Comparison of ENCODE assay signal across 19 cellular contexts in the genomic region with DNA sequence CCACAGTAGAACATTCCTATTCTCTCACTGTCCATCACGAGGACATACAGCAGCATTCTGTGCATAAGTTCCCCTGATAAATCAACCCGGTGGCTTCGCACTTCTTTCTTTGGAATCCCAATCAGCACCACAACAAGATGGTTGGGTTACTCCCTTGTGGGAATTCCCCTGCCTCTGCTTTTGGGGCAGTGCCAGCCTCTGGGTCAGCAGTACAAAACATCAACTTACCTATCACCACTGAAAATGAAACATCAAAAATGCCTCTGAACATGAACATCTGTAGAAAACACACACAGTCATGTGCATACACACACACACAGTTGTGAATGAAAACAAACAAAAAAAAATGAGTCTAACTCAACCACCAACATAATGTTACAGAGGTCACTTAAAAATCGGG.
"Had no signal": no experiment of that assay in that cellular context is flagged by ENCODE, and none has a peak within 500 bp of the region (broad histone marks: within the 10 kb centered on the region; RNA-seq: fewer than 3 reads in every experiment).

No MANE protein-coding gene starts in this region.

- H3K4me3 Mint-ChIP-seq: immature natural killer cell; naive thymus-derived CD4-positive, alpha-beta T cell; nephron progenitor cell; stimulated activated effector memory CD8-positive, alpha-beta T cell treated with anti-CD3 and anti-CD28 coated beads, Interleukin-12 subunit alpha, Interleukin-12 subunit beta, amount 100 ng/mL, for 72 hours; type B pancreatic cell had no signal

- DNase-seq: effector memory CD4-positive, alpha-beta T cell; esophagus squamous epithelium; foreskin fibroblast; glutamatergic neuron; immature natural killer cell; naive thymus-derived CD4-positive, alpha-beta T cell; nephron progenitor cell; psoas muscle; retina; right lobe of liver; stimulated activated CD4-positive, alpha-beta T cell treated with anti-CD3 and anti-CD28 coated beads, Interleukin-4, amount 100 ng/mL, for 1 hour; stimulated activated CD8-positive, alpha-beta memory T cell treated with anti-CD3 and anti-CD28 coated beads, Interleukin-4, amount 100 ng/mL, for 48 hours; stimulated activated naive CD8-positive, alpha-beta T cell treated with anti-CD3 and anti-CD28 coated beads, Interleukin-15, Interleukin-2, amounts not matched to agents 100 U/mL and 50 U/mL, for 24 hours; thyroid gland had no signal

- H3K27me3 ChIP-seq: esophagus squamous epithelium, gastroesophageal sphincter, neutrophil, right lobe of liver, suprapubic skin, thyroid gland had no signal

- H3K4me1 Mint-ChIP-seq: immature natural killer cell; naive thymus-derived CD4-positive, alpha-beta T cell; nephron progenitor cell; stimulated activated effector memory CD8-positive, alpha-beta T cell treated with anti-CD3 and anti-CD28 coated beads, Interleukin-12 subunit alpha, Interleukin-12 subunit beta, amount 100 ng/mL, for 72 hours had no signal

- H3K4me1 ChIP-seq: esophagus squamous epithelium, gastroesophageal sphincter, psoas muscle, right lobe of liver, suprapubic skin, thyroid gland had no signal

- H3K27ac Mint-ChIP-seq: immature natural killer cell; naive thymus-derived CD4-positive, alpha-beta T cell; nephron progenitor cell; stimulated activated effector memory CD8-positive, alpha-beta T cell treated with anti-CD3 and anti-CD28 coated beads, Interleukin-12 subunit alpha, Interleukin-12 subunit beta, amount 100 ng/mL, for 72 hours; type B pancreatic cell had no signal

- H3K27ac ChIP-seq: esophagus squamous epithelium, gastroesophageal sphincter, neutrophil, psoas muscle, right lobe of liver, suprapubic skin, thyroid gland had no signal

- H3K36me3 Mint-ChIP-seq: stimulated activated effector memory CD8-positive, alpha-beta T cell treated with anti-CD3 and anti-CD28 coated beads, Interleukin-12 subunit alpha, Interleukin-12 subunit beta, amount 100 ng/mL, for 72 hours; type B pancreatic cell had no signal

- H3K27me3 Mint-ChIP-seq: naive thymus-derived CD4-positive, alpha-beta T cell; type B pancreatic cell had no signal

- H3K36me3 ChIP-seq: esophagus squamous epithelium, gastroesophageal sphincter, neutrophil, right lobe of liver, suprapubic skin, thyroid gland had no signal

- H3K9me3 ChIP-seq: neutrophil, psoas muscle, right lobe of liver, thyroid gland had no signal

- H3K4me3 ChIP-seq: esophagus squamous epithelium, gastroesophageal sphincter, psoas muscle, right lobe of liver, suprapubic skin, thyroid gland had no signal

- ATAC-seq: gastroesophageal sphincter; naive thymus-derived CD4-positive, alpha-beta T cell; psoas muscle; right lobe of liver; stimulated activated effector memory CD8-positive, alpha-beta T cell treated with anti-CD3 and anti-CD28 coated beads, Interleukin-12 subunit alpha, Interleukin-12 subunit beta, amount 100 ng/mL, for 72 hours; stimulated activated naive CD8-positive, alpha-beta T cell treated with anti-CD3 and anti-CD28 coated beads, Interleukin-15, Interleukin-2, amounts not matched to agents 100 U/mL and 50 U/mL, for 24 hours had no signal
